12 cellular contexts compared by ENCODE assay signal in genomic region chr2:85814802-85815550, GRCh38.
"Had no signal": no experiment of that assay in that cellular context is flagged by ENCODE, and none has a peak within 500 bp of the region (broad histone marks: within the 10 kb centered on the region; RNA-seq: fewer than 3 reads in every experiment).

No MANE protein-coding gene starts in this region.

- FAIRE-seq: astrocyte, islet of Langerhans had no signal

- DNase-seq: cortex of kidney had no signal

- H3K36me3 Mint-ChIP-seq: activated naive CD8-positive, alpha-beta T cell treated with anti-CD3 and anti-CD28 coated beads for 36 hours; naive thymus-derived CD4-positive, alpha-beta T cell; WTC11 had no signal

- H3K27ac Mint-ChIP-seq: activated naive CD8-positive, alpha-beta T cell treated with anti-CD3 and anti-CD28 coated beads for 36 hours; endodermal cell; naive thymus-derived CD4-positive, alpha-beta T cell; WTC11 had no signal

- H3K9ac ChIP-seq: parathyroid adenoma had no signal

- H3K9me3 Mint-ChIP-seq: activated naive CD8-positive, alpha-beta T cell treated with anti-CD3 and anti-CD28 coated beads for 36 hours; endodermal cell; naive thymus-derived CD4-positive, alpha-beta T cell; WTC11 had no signal

- H3K27me3 ChIP-seq: breast epithelium, heart left ventricle had no signal

- H3K4me1 ChIP-seq: breast epithelium, parathyroid adenoma had no signal

- H3K9me3 ChIP-seq: breast epithelium, heart left ventricle, lower lobe of right lung had no signal

- H3K36me3 ChIP-seq: breast epithelium, heart left ventricle, lower lobe of right lung had no signal

- H3K4me1 Mint-ChIP-seq: activated naive CD8-positive, alpha-beta T cell treated with anti-CD3 and anti-CD28 coated beads for 36 hours had no signal

- H3K4me3 ChIP-seq: breast epithelium, heart left ventricle, lower lobe of right lung had no signal

- H3K27ac ChIP-seq: breast epithelium, epithelial cell of prostate, heart left ventricle, lower lobe of right lung, parathyroid adenoma had no signal

- H3K4me3 Mint-ChIP-seq: activated naive CD8-positive, alpha-beta T cell treated with anti-CD3 and anti-CD28 coated beads for 36 hours; endodermal cell; naive thymus-derived CD4-positive, alpha-beta T cell; WTC11 had no signal
